In the genomic region with DNA sequence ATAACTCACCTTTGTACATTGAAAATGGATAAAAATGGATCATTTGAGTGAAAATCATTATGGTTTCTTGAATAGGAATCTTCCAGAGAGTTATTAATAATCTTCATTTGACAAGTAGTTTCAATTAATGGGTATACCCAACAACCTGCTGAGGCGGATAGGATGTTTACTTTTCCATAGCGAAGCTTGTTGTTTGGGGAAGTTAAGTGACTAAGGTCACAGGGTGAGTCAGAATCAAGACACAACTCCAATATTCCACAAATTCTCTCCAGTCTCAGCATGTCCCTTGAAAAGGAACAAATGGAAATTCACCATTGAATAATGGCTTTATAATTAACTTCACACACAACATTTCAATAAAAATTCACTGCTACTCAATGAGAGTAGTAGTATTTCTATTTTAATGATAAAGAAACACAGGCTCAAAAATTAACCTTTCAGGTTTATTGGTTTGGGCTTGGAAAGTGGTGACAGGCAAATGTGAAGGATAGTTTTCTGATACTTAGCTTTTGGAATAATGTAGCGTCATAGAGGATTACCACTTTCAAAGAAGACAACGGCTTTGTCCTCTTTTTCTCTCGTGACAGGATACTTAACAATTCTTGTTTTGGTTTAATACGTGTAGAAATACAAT, we compare ENCODE assay signal across 36 cellular contexts.
"Had no signal": no experiment of that assay in that cellular context is flagged by ENCODE, and none has a peak within 500 bp of the region (broad histone marks: within the 10 kb centered on the region; RNA-seq: fewer than 3 reads in every experiment).

No MANE protein-coding gene starts in this region.

- H3K4me3 Mint-ChIP-seq: activated B cell treated with CpG ODN at 0.5 μM for 24 hours; activated CD4-positive, alpha-beta memory T cell treated with anti-CD3 and anti-CD28 coated beads for 36 hours; activated naive CD4-positive, alpha-beta T cell treated with anti-CD3 and anti-CD28 coated beads for 36 hours; activated T-cell treated with anti-CD3 and anti-CD28 coated beads, Interleukin-2, amount 50 U/mL, for 4 hours; activated T-helper 1 cell treated with anti-CD3 and anti-CD28 coated beads, Interleukin-12 subunit alpha, Interleukin-12 subunit beta, Interleukin-2, Interleukin-4 antibody, amounts not matched to agents 30 ng/mL and 10 ng/mL and 1 ng/mL, durations not matched to agents 14 hours and 24 hours and 36 hours had no signal

- ATAC-seq: activated naive CD4-positive, alpha-beta T cell treated with anti-CD3 and anti-CD28 coated beads, Interleukin-2, amount 50 U/mL, for 72 hours; activated T-cell treated with anti-CD3 and anti-CD28 coated beads, Interleukin-2, amount 50 U/mL, for 4 hours; body of pancreas; Panc1; SK-N-SH treated with all-trans-retinoic acid at 6 μM for 48 hours had no signal

- H3K27me3 ChIP-seq: adrenal gland, body of pancreas, MG63 had no signal

- DNase-seq: activated B cell treated with CpG ODN at 0.5 μM for 24 hours; activated CD4-positive, alpha-beta memory T cell treated with anti-CD3 and anti-CD28 coated beads for 36 hours; activated CD4-positive, alpha-beta T cell treated with anti-CD3 and anti-CD28 coated beads for 4 hours; activated CD4-positive, alpha-beta T cell treated with anti-CD3 and anti-CD28 coated beads, Interleukin-2, amount 50 U/mL, for 1 hour; activated CD4-positive, CD25-positive, alpha-beta regulatory T cell treated with anti-CD3 and anti-CD28 coated beads, Interleukin-2, amount 50 U/mL, for 72 hours; activated CD8-positive, alpha-beta memory T cell treated with anti-CD3 and anti-CD28 coated beads, Interleukin-2, amount 50 U/mL, for 4 hours; activated gamma-delta T cell treated with Interleukin-2 at 50 U/mL for 16 hours; activated naive CD4-positive, alpha-beta T cell treated with anti-CD3 and anti-CD28 coated beads for 36 hours; activated T-cell treated with anti-CD3 and anti-CD28 coated beads for 4 hours; activated T-cell treated with anti-CD3 and anti-CD28 coated beads, Interleukin-2, amount 50 U/mL, for 4 hours; adrenal gland; body of pancreas; central memory CD4-positive, alpha-beta T cell; Kasumi-1; KG1; MG63; NCI-H1048; NCI-H1105 treated with DMSO at 0.1 percent for 48 hours; NCI-H1436; NCI-H1694; NCI-H1930; NCI-H2171; NCI-H510A; NCI-H526; NCI-H748 treated with DMSO at 0.1 percent for 48 hours; NK-92 treated with Interleukin-12 subunit alpha and Interleukin-12 subunit beta, amount 100 ng/mL, for 24 hours; SHP77; T-helper 1 cell; T-helper 2 cell; T-helper 9 cell had no signal

- H3K27me3 Mint-ChIP-seq: activated B cell treated with CpG ODN at 0.5 μM for 24 hours; activated CD4-positive, alpha-beta memory T cell treated with anti-CD3 and anti-CD28 coated beads for 36 hours had no signal

- H3K27ac Mint-ChIP-seq: activated B cell treated with CpG ODN at 0.5 μM for 24 hours; activated CD4-positive, alpha-beta memory T cell treated with anti-CD3 and anti-CD28 coated beads for 36 hours; activated naive CD4-positive, alpha-beta T cell treated with anti-CD3 and anti-CD28 coated beads for 36 hours; activated naive CD4-positive, alpha-beta T cell treated with anti-CD3 and anti-CD28 coated beads, Interleukin-2, amount 50 U/mL, for 72 hours; activated T-helper 1 cell treated with anti-CD3 and anti-CD28 coated beads, Interleukin-12 subunit alpha, Interleukin-12 subunit beta, Interleukin-2, Interleukin-4 antibody, amounts not matched to agents 30 ng/mL and 10 ng/mL and 1 ng/mL, durations not matched to agents 14 hours and 24 hours and 36 hours had no signal

- FAIRE-seq: astrocyte had no signal

- H3K4me1 Mint-ChIP-seq: activated B cell treated with CpG ODN at 0.5 μM for 24 hours had no signal

- H3K4me3 ChIP-seq: adrenal gland, body of pancreas, MG63 had no signal

- H3K9me3 Mint-ChIP-seq: activated B cell treated with CpG ODN at 0.5 μM for 24 hours; activated CD4-positive, alpha-beta memory T cell treated with anti-CD3 and anti-CD28 coated beads for 36 hours; activated naive CD4-positive, alpha-beta T cell treated with anti-CD3 and anti-CD28 coated beads for 36 hours; activated T-cell treated with anti-CD3 and anti-CD28 coated beads, Interleukin-2, amount 50 U/mL, for 4 hours; activated T-helper 1 cell treated with anti-CD3 and anti-CD28 coated beads, Interleukin-12 subunit alpha, Interleukin-12 subunit beta, Interleukin-2, Interleukin-4 antibody, amounts not matched to agents 30 ng/mL and 10 ng/mL and 1 ng/mL, durations not matched to agents 14 hours and 24 hours and 36 hours had no signal

- H3K36me3 Mint-ChIP-seq: activated CD4-positive, alpha-beta memory T cell treated with anti-CD3 and anti-CD28 coated beads for 36 hours; activated naive CD4-positive, alpha-beta T cell treated with anti-CD3 and anti-CD28 coated beads, Interleukin-2, amount 50 U/mL, for 72 hours had no signal

- H3K36me3 ChIP-seq: adrenal gland, MG63 had no signal

- H3K4me1 ChIP-seq: adrenal gland, body of pancreas had no signal

- H3K27ac ChIP-seq: adrenal gland, body of pancreas, VCaP had no signal
